ENCODE assay signal across 8 cellular contexts in genomic region chr16:30894540-30895368, GRCh38. TPM values are rescaled to one million over a fixed set of nuclear protein-coding genes. Genes with fewer than 3 reads are reported as not detected.
DNase-seq lines count a peak whose midpoint lies in the region; ATAC-seq and TF ChIP-seq lines count a peak whose summit lies in the region.

No MANE protein-coding gene starts in this region.

- no peaks in the 10 kb centered on the region; the same call in 1 of the 2 replicates for H3K36me3 ChIP-seq in ES-I3 (ENCODE audit: insufficient read depth, low read length)
- peaks cover 0 to 20% (median 0%) of the 10 kb centered on the region in 3 donors for H3K36me3 ChIP-seq in Peyer's patch
- no peaks in the 10 kb centered on the region for H3K36me3 ChIP-seq in esophagus (ENCODE audit: control insufficient read depth in 2 of 2, insufficient read depth in 2 of 2, low read length in 1 of 2)

- H3K27me3 ChIP-seq in Peyer's patch (no peaks in the 10 kb centered on the region), esophagus (ENCODE audit: control insufficient read depth in 1 of 2, insufficient read depth in 2 of 2, low read length in 2 of 2) (no peaks in the 10 kb centered on the region)

- H3K4me3 ChIP-seq in Peyer's patch (peak overlapping the region; percentile 66 to 93 (median 79)), esophagus (ENCODE audit: low read depth in 1 of 2, low read length in 2 of 2) (peak overlapping the region; percentile 67 to 83)

- peaks cover 9% of the 10 kb centered on the region for H3K4me1 ChIP-seq in ES-I3 (ENCODE audit: insufficient read depth, low read length)
- H3K4me1 ChIP-seq in Peyer's patch = peaks cover 5 to 29% (median 13%) of the 10 kb centered on the region in 4 donors
- peaks cover 2 to 24% of the 10 kb centered on the region in 2 donors for H3K4me1 ChIP-seq in esophagus (ENCODE audit: control insufficient read depth in 2 of 2, insufficient read depth in 2 of 2, low read length in 1 of 2)

- 29 to 38% methylated on average over 16 of the region's 16 CpGs for WGBS in esophagus, 2 donors

- no peak for TF ChIP-seq CTCF in Peyer's patch (IDR thresholded peaks at IDR 0.05)

- DNase-seq in Peyer's patch = no peak
- peak; percentile 45 for DNase-seq in pons (ENCODE audit: low spot score)
- no peak for DNase-seq in NCI-H446 (lab: John Stamatoyannopoulos, UW)
- DNase-seq in NCI-H2227 (lab: John Stamatoyannopoulos, UW; ENCODE audit: unreplicated experiment) = no peak

- peak overlapping the region; percentile 74; the same call in 1 of the 2 replicates for H3K9ac ChIP-seq in ES-I3 (ENCODE audit: low read depth, low read length)

- H3K27ac ChIP-seq in Peyer's patch (peak overlapping the region; percentile 86 to 98 (median 92)), esophagus (ENCODE audit: low read depth in 2 of 2, low read length in 1 of 2) (peak overlapping the region; percentile 95 to 100)

- ATAC-seq in HG02610 (IDR thresholded peaks at IDR 0.05; ENCODE audit: unreplicated experiment) = no peak
- no peak for ATAC-seq in HG02571 (IDR thresholded peaks at IDR 0.05; ENCODE audit: unreplicated experiment)

- TF ChIP-seq POLR2A in Peyer's patch (IDR thresholded peaks at IDR 0.05) = no peak

- no peaks in the 10 kb centered on the region for H3K9me3 ChIP-seq in ES-I3 (ENCODE audit: control insufficient read depth, insufficient read depth, low read length)
- no peaks in the 10 kb centered on the region for H3K9me3 ChIP-seq in Peyer's patch
- H3K9me3 ChIP-seq in esophagus (ENCODE audit: control insufficient read depth in 2 of 2, insufficient read depth in 1 of 2, low read depth in 1 of 2, low read length in 1 of 2) = no peaks in the 10 kb centered on the region

RNA-seq across cellular contexts. Expression of gene BCL7C, which starts 0.9 kb away (rescaled TPM):
- total RNA-seq in Peyer's patch = 10 to 100 TPM; 12.1 to 23.9 (median 17.8) TPM
- polyA plus RNA-seq in esophagus = 10 to 100 TPM; 21.8 to 33.9 TPM

RNA-seq across cellular contexts. Expression of gene CTF1, which starts 1.7 kb away (rescaled TPM):
- total RNA-seq in Peyer's patch = 1 to 10 TPM in 1 of 4 donors, not detected in 3; 1.2 TPM
- polyA plus RNA-seq in esophagus = 1 to 10 TPM; 2.2 to 3.3 TPM

RNA-seq across cellular contexts. Expression of gene FBXL19, which starts 28.6 kb away (rescaled TPM):
- total RNA-seq in Peyer's patch = 10 to 100 TPM; 25.0 to 51.2 (median 47.9) TPM
- polyA plus RNA-seq in esophagus = 10 to 100 TPM; 10.7 to 35.6 TPM

RNA-seq across cellular contexts. Expression of gene ORAI3, which starts 54.1 kb away (rescaled TPM):
- total RNA-seq in Peyer's patch = 10 to 100 TPM; 10.7 to 25.0 (median 20.3) TPM
- polyA plus RNA-seq in esophagus = 10 to 100 TPM in 1 of 2 donors, 1 to 10 TPM in 1; 8.5 to 11.6 TPM
